In the genomic region with DNA sequence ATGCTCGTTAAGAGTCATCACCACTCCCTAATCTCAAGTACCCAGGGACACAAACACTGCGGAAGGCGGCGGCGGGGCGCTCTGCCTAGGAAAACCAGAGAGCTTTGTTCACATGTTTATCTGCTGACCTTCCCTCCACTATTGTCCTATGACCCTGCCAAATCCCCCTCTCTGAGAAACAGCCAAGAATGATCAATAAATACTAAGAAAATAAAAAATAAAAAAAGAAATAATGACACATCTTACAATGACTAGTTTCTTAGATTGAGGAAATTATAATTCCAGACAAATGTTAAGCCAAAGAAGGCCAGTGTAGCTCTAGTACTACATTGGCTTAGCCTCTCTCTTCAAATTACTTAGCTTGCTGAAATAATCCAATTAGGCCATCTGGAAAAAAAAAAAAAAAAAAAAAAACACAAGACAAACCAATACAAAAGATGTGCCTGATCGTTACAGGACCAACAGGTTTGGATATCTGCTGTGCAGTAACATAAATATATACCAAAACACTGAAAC, we compare ENCODE assay signal across 16 cellular contexts. TPM values are rescaled to one million over a fixed set of nuclear protein-coding genes. Genes with fewer than 3 reads are reported as not detected.
DNase-seq lines count a peak whose midpoint lies in the region; ATAC-seq, FAIRE-seq and TF ChIP-seq lines count a peak whose summit lies in the region.
"Had no signal": no experiment of that assay in that cellular context is flagged by ENCODE, and none has a peak within 500 bp of the region (broad histone marks: within the 10 kb centered on the region; RNA-seq: fewer than 3 reads in every experiment).

No MANE protein-coding gene starts in this region.

- no peaks in the 10 kb centered on the region for H3K27me3 Mint-ChIP-seq in CD8-positive, alpha-beta memory T cell
- H3K27me3 Mint-ChIP-seq in naive thymus-derived CD4-positive, alpha-beta T cell: no peaks in the 10 kb centered on the region

- H3K9me3 Mint-ChIP-seq in CD8-positive, alpha-beta memory T cell: no peaks in the 10 kb centered on the region
- H3K9me3 Mint-ChIP-seq in naive thymus-derived CD4-positive, alpha-beta T cell: no peaks in the 10 kb centered on the region
- H3K9me3 Mint-ChIP-seq: type B pancreatic cell had no signal

- no peak for ATAC-seq in naive thymus-derived CD4-positive, alpha-beta T cell

- H3K9ac ChIP-seq in fibroblast of lung (ENCODE audit: insufficient read depth, low read length): no peak overlapping the region

- H3K27me3 ChIP-seq in CD8-positive, alpha-beta memory T cell (ENCODE audit: insufficient read depth, low read length, poor library complexity, severe bottlenecking): no peaks in the 10 kb centered on the region
- no peaks in the 10 kb centered on the region for H3K27me3 ChIP-seq in fibroblast of lung (ENCODE audit: control insufficient read depth, insufficient read depth, low read length)
- H3K27me3 ChIP-seq in naive thymus-derived CD4-positive, alpha-beta T cell (ENCODE audit: control insufficient read depth in 2 of 2, insufficient read depth in 2 of 2, low read length in 2 of 2): no peaks in the 10 kb centered on the region
- H3K27me3 ChIP-seq: right atrium auricular region had no signal

- H3K36me3 ChIP-seq in CD8-positive, alpha-beta memory T cell (ENCODE audit: insufficient read depth, low read length): peaks cover 5% of the 10 kb centered on the region
- no peaks in the 10 kb centered on the region for H3K36me3 ChIP-seq in fibroblast of lung (ENCODE audit: control insufficient read depth, insufficient read depth, low read length)
- peaks cover 0 to 12% (median 7%) of the 10 kb centered on the region in 3 experiments for H3K36me3 ChIP-seq in naive thymus-derived CD4-positive, alpha-beta T cell (ENCODE audit: control insufficient read depth in 2 of 3, insufficient read depth in 3 of 3, low read length in 3 of 3)
- H3K36me3 ChIP-seq: right atrium auricular region had no signal

- peaks cover 32 to 49% (median 39%) of the 10 kb centered on the region in 3 donors for H3K4me1 Mint-ChIP-seq in CD8-positive, alpha-beta memory T cell
- peaks cover 11 to 43% (median 36%) of the 10 kb centered on the region in 7 donors for H3K4me1 Mint-ChIP-seq in naive thymus-derived CD4-positive, alpha-beta T cell

- H3K27ac ChIP-seq in CD8-positive, alpha-beta memory T cell (ENCODE audit: low read depth, low read length): peak overlapping the region; percentile 54
- H3K27ac ChIP-seq in fibroblast of lung (ENCODE audit: insufficient read depth, low read length): peak overlapping the region; percentile 16
- H3K27ac ChIP-seq in naive thymus-derived CD4-positive, alpha-beta T cell (ENCODE audit: low read depth, low read length): no peak overlapping the region

- intact Hi-C loops in naive thymus-derived CD4-positive, alpha-beta T cell (cut with micrococcal nuclease): no loop called here

- POLR2A ChIA-PET in CD8-positive, alpha-beta memory T cell (lab: Charles Lee): interaction anchor here (0.6 to 1.0 kb wide), 3 partner anchors 12 to 172 kb away, joined by 3 to 5 read pairs (median 4); no protein-coding TSS in a partner anchor
- POLR2A ChIA-PET in naive thymus-derived CD4-positive, alpha-beta T cell (lab: Charles Lee): interaction anchor here (0.6 to 2.6 kb wide), 3 partner anchors 10 to 502 kb away, joined by 3 to 19 read pairs (median 4); no protein-coding TSS in a partner anchor

- peaks cover 25% of the 10 kb centered on the region for H3K4me1 ChIP-seq in CD8-positive, alpha-beta memory T cell (ENCODE audit: insufficient read depth, low read length)
- peaks cover 16% of the 10 kb centered on the region for H3K4me1 ChIP-seq in fibroblast of lung (ENCODE audit: control insufficient read depth, extremely low read depth, insufficient read depth, low read length)
- peaks cover 2 to 13% of the 10 kb centered on the region in 2 donors for H3K4me1 ChIP-seq in naive thymus-derived CD4-positive, alpha-beta T cell (ENCODE audit: control insufficient read depth in 2 of 2, insufficient read depth in 2 of 2, low read length in 2 of 2)
- H3K4me1 ChIP-seq: right atrium auricular region had no signal

- no peaks in the 10 kb centered on the region for H3K79me2 ChIP-seq in fibroblast of lung (ENCODE audit: control insufficient read depth, insufficient read depth, low read length)

- no peak overlapping the region for H2AFZ ChIP-seq in fibroblast of lung (ENCODE audit: low read length)

- CTCF ChIA-PET in CD8-positive, alpha-beta memory T cell (lab: Charles Lee): interaction anchor here (1.2 kb wide), 1 partner anchor 33 kb away, joined by 5 read pairs; no protein-coding TSS in a partner anchor
- CTCF ChIA-PET in naive thymus-derived CD4-positive, alpha-beta T cell (lab: Charles Lee): interaction anchor here (0.6 kb wide), 1 partner anchor 10 kb away, joined by 4 read pairs; no protein-coding TSS in a partner anchor

- no peaks in the 10 kb centered on the region for H4K20me1 ChIP-seq in fibroblast of lung (ENCODE audit: control insufficient read depth, extremely low read depth, insufficient read depth, low read length)

- H3K9me3 ChIP-seq in CD8-positive, alpha-beta memory T cell (ENCODE audit: low read length): no peaks in the 10 kb centered on the region
- no peaks in the 10 kb centered on the region for H3K9me3 ChIP-seq in fibroblast of lung (ENCODE audit: control insufficient read depth, insufficient read depth, low read depth, low read length)
- no peaks in the 10 kb centered on the region for H3K9me3 ChIP-seq in naive thymus-derived CD4-positive, alpha-beta T cell (ENCODE audit: control insufficient read depth in 2 of 3, low read length in 3 of 3)
- H3K9me3 ChIP-seq: right atrium auricular region had no signal

- no peak overlapping the region for H3K4me3 ChIP-seq in CD8-positive, alpha-beta memory T cell (ENCODE audit: low read length)
- no peak overlapping the region for H3K4me3 ChIP-seq in fibroblast of lung (replicated peaks in 1 of 4; ENCODE audit: control extremely low read depth in 1 of 4, insufficient read depth in 1 of 4, low read depth in 3 of 4, low read length in 4 of 4)
- H3K4me3 ChIP-seq in naive thymus-derived CD4-positive, alpha-beta T cell (ENCODE audit: low read length): no peak overlapping the region
- H3K4me3 ChIP-seq: heart left ventricle, right atrium auricular region had no signal

- no peak overlapping the region for H3K4me3 Mint-ChIP-seq in CD8-positive, alpha-beta memory T cell
- H3K4me3 Mint-ChIP-seq in naive thymus-derived CD4-positive, alpha-beta T cell: no peak overlapping the region
- H3K4me3 Mint-ChIP-seq: type B pancreatic cell had no signal

- FAIRE-seq in GM19239 (lab: Jason Lieb, UNC) (no peak), urothelium cell line (lab: Jason Lieb, UNC) (no peak)
- FAIRE-seq: colon had no signal

- H3K36me3 Mint-ChIP-seq in CD8-positive, alpha-beta memory T cell: peaks cover 17 to 49% (median 20%) of the 10 kb centered on the region in 3 donors
- H3K36me3 Mint-ChIP-seq in naive thymus-derived CD4-positive, alpha-beta T cell: peaks cover 5 to 44% (median 33%) of the 10 kb centered on the region in 5 donors
- H3K36me3 Mint-ChIP-seq: type B pancreatic cell had no signal

- no peak for DNase-seq in CD8-positive, alpha-beta memory T cell
- DNase-seq in HUDEP-2 (lab: John Stamatoyannopoulos, UW; ENCODE audit: unreplicated experiment in 76 of 76) (peak in 73 of 76 experiments; percentile 7 to 85 (median 70)), NCI-H82 treated with DMSO at 0.1 percent for 48 hours (lab: John Stamatoyannopoulos, UW; ENCODE audit: unreplicated experiment) (peak; percentile 82), fibroblast of lung (ENCODE audit: low read depth in 2 of 2) (peak in 1 of 2 donors; percentile 37), middle frontal gyrus (ENCODE audit: extremely low spot score, low spot score) (no peak), GM19239 (ENCODE audit: insufficient read length, low spot score) (no peak), urothelium cell line (ENCODE audit: low spot score) (no peak)
- DNase-seq in naive thymus-derived CD4-positive, alpha-beta T cell: no peak
- DNase-seq: activated CD8-positive, alpha-beta memory T cell treated with anti-CD3 and anti-CD28 coated beads for 24 hours; activated naive CD4-positive, alpha-beta T cell treated with anti-CD3 and anti-CD28 coated beads, Interleukin-2, amount 50 U/mL, for 16 hours; heart left ventricle; IMR-90; NCI-H526 treated with DMSO at 0.1 percent for 48 hours had no signal

- peak overlapping the region in 2 of 8 donors; percentile 42 to 63 for H3K27ac Mint-ChIP-seq in CD8-positive, alpha-beta memory T cell
- no peak overlapping the region for H3K27ac Mint-ChIP-seq in naive thymus-derived CD4-positive, alpha-beta T cell
- H3K27ac Mint-ChIP-seq: type B pancreatic cell had no signal

- H3K4me2 ChIP-seq in fibroblast of lung (ENCODE audit: extremely low read depth, insufficient read depth, low read length): no peak overlapping the region

- TF ChIP-seq CTCF in fibroblast of lung (conservative IDR thresholded peaks at IDR 0.05 in 1 of 2, IDR thresholded peaks at IDR 0.05 in 1 of 2; ENCODE audit: low read depth in 1 of 2, low read length in 2 of 2): no peak

RNA-seq across cellular contexts. Expression of gene ANXA2R, which starts 58.0 kb away (rescaled TPM):
- 1 to 10 TPM; 6.0 to 6.8 TPM for total RNA-seq in CD8-positive, alpha-beta memory T cell
- 55.9 TPM for polyA plus RNA-seq in CD8-positive, alpha-beta memory T cell
- total RNA-seq in fibroblast of lung: 1.8 and 3.1 TPM in 2 replicates
- 0.61 and 1.4 TPM in 2 replicates for polyA plus RNA-seq in fibroblast of lung
- polyA plus RNA-seq in fibroblast of lung (2012): 0.69 and 2.1 TPM in 2 replicates
- polyA minus RNA-seq in fibroblast of lung (ENCODE audit: low replicate concordance): 2.2 and 2.3 TPM in 2 replicates
- total RNA-seq in naive thymus-derived CD4-positive, alpha-beta T cell: 10 to 100 TPM; 13.2 to 61.4 (median 42.0) TPM
- polyA plus RNA-seq in naive thymus-derived CD4-positive, alpha-beta T cell: 10 to 100 TPM; 55.7 to 70.2 TPM

Comparison
In these comparisons a context has a peak if more than half of its experiments do, and no peak if none do; other contexts are left out.
1. DNase-seq: peak in HUDEP-2 (73 of 76) and NCI-H82 treated with DMSO at 0.1 percent for 48 hours (single experiment); none in CD8-positive, alpha-beta memory T cell (0 of 5), naive thymus-derived CD4-positive, alpha-beta T cell (0 of 9), middle frontal gyrus (single experiment), GM19239 (single experiment) and urothelium cell line (single experiment).